In genomic region chr18:56461151-56461550, GRCh38 we compare ENCODE assay signal across 22 cellular contexts.
"Had no signal": no experiment of that assay in that cellular context is flagged by ENCODE, and none has a peak within 500 bp of the region (broad histone marks: within the 10 kb centered on the region; RNA-seq: fewer than 3 reads in every experiment).

No MANE protein-coding gene starts in this region.

- DNase-seq: activated B cell treated with CpG ODN at 0.5 μM for 24 hours; activated CD4-positive, alpha-beta memory T cell treated with anti-CD3 and anti-CD28 coated beads for 36 hours; activated CD4-positive, alpha-beta T cell treated with anti-CD3 and anti-CD28 coated beads for 1 hour; activated CD4-positive, alpha-beta T cell treated with anti-CD3 and anti-CD28 coated beads, Interleukin-2, amount 10 ng/mL, durations not matched to agents 7 days and 5 days; activated CD8-positive, alpha-beta memory T cell treated with anti-CD3 and anti-CD28 coated beads for 24 hours; activated effector memory CD4-positive, alpha-beta T cell treated with anti-CD3 and anti-CD28 coated beads, Interleukin-2, amount 50 U/mL, for 16 hours; activated naive CD4-positive, alpha-beta T cell treated with Interleukin-2 at 50 U/mL for 16 hours; activated T-cell treated with anti-CD3 and anti-CD28 coated beads, Interleukin-2, amount 50 U/mL, for 4 hours; amygdala; NCI-H1092 treated with DMSO at 0.1 percent for 48 hours; NCI-H1417 treated with DMSO at 0.1 percent for 48 hours; NCI-H1694; NCI-H2029; NCI-H510A treated with DMSO at 0.1 percent for 48 hours; NCI-H69; NK-92 treated with Interleukin-12 subunit alpha and Interleukin-12 subunit beta, amount 100 ng/mL, for 24 hours; SIG-M5; T-helper 17 cell; T-helper 9 cell had no signal

- H3K36me3 ChIP-seq: cardiac muscle cell had no signal

- H3K27me3 ChIP-seq: cardiac muscle cell had no signal

- H3K36me3 Mint-ChIP-seq: activated CD4-positive, alpha-beta memory T cell treated with anti-CD3 and anti-CD28 coated beads for 36 hours; activated naive CD8-positive, alpha-beta T cell; brain had no signal

- ATAC-seq: activated T-cell treated with anti-CD3 and anti-CD28 coated beads, Interleukin-2, amount 50 U/mL, for 4 hours; T-helper 17 cell had no signal

- H3K27ac Mint-ChIP-seq: activated B cell treated with CpG ODN at 0.5 μM for 24 hours; activated CD4-positive, alpha-beta memory T cell treated with anti-CD3 and anti-CD28 coated beads for 36 hours; activated CD4-positive, alpha-beta T cell treated with anti-CD3 and anti-CD28 coated beads, Interleukin-2, amount 10 ng/mL, durations not matched to agents 7 days and 5 days; activated naive CD8-positive, alpha-beta T cell; brain; T-helper 17 cell had no signal

- H3K4me1 Mint-ChIP-seq: activated B cell treated with CpG ODN at 0.5 μM for 24 hours; activated CD4-positive, alpha-beta T cell treated with anti-CD3 and anti-CD28 coated beads, Interleukin-2, amount 10 ng/mL, durations not matched to agents 7 days and 5 days; T-helper 17 cell had no signal

- H3K27me3 Mint-ChIP-seq: activated naive CD8-positive, alpha-beta T cell had no signal

- H3K27ac ChIP-seq: cardiac muscle cell had no signal

- H3K4me3 ChIP-seq: cardiac muscle cell had no signal

- H3K4me3 Mint-ChIP-seq: activated B cell treated with CpG ODN at 0.5 μM for 24 hours; activated CD4-positive, alpha-beta memory T cell treated with anti-CD3 and anti-CD28 coated beads for 36 hours; activated CD4-positive, alpha-beta T cell treated with anti-CD3 and anti-CD28 coated beads, Interleukin-2, amount 10 ng/mL, durations not matched to agents 7 days and 5 days; activated naive CD8-positive, alpha-beta T cell; activated T-cell treated with anti-CD3 and anti-CD28 coated beads, Interleukin-2, amount 50 U/mL, for 4 hours; brain; T-helper 17 cell had no signal
